ENCODE assay signal across 10 cellular contexts in the genomic region with DNA sequence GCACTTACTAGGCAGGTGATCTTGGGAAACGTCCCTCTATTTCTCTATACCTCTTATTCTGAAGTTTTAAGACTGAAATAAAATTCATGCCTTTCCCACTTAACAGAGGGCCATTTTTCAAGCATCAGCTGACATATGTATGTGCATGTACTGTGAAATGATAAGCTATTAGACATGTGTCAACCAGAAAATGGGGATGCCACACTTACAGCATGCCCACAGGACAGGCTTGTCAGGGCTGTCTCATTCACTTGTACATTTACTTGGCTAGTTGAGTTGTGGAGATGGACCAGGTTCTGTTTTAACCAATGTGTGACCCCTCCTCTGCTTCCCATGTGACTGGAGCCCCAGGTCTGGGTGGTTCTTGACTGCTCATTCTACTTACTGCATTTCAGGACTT.
A peak's percentile ranks its signal among the peaks of the same experiment; 100 is the strongest.
DNase-seq lines count a peak whose midpoint lies in the region; ATAC-seq and TF ChIP-seq lines count a peak whose summit lies in the region.
"Had no signal": no experiment of that assay in that cellular context is flagged by ENCODE, and none has a peak within 500 bp of the region (broad histone marks: within the 10 kb centered on the region; RNA-seq: fewer than 3 reads in every experiment).

No MANE protein-coding gene starts in this region.

- H3K27ac Mint-ChIP-seq in neural progenitor cell, result no peak overlapping the region

- TF ChIP-seq CTCF in DND-41 (IDR thresholded peaks at IDR 0.05; ENCODE audit: borderline replicate concordance, extremely low read depth, low read length, poor library complexity, severe bottlenecking), result no peak
- TF ChIP-seq CTCF in neural progenitor cell (IDR thresholded peaks at IDR 0.05), result no peak

- H3K4me2 ChIP-seq in DND-41 (ENCODE audit: insufficient read depth, low read length), result no peak overlapping the region
- no peak overlapping the region for H3K4me2 ChIP-seq in neural progenitor cell

- H3K36me3 ChIP-seq in DND-41 (ENCODE audit: insufficient read depth, low read length) (peaks cover 38% of the 10 kb centered on the region), muscle layer of duodenum (ENCODE audit: control insufficient read depth in 1 of 2, insufficient read depth in 2 of 2, low read length in 2 of 2) (peaks cover 0 to 16% of the 10 kb centered on the region in 2 donors), neural progenitor cell (no peaks in the 10 kb centered on the region)

- no peak overlapping the region for H2AFZ ChIP-seq in DND-41 (ENCODE audit: low read depth, low read length)
- no peak overlapping the region for H2AFZ ChIP-seq in neural progenitor cell (replicated peaks)

- peaks cover 10% of the 10 kb centered on the region for H3K36me3 Mint-ChIP-seq in neural progenitor cell

- no peak for DNase-seq in DND-41
- DNase-seq in NAMALWA (ENCODE audit: low spot score), result peak; percentile 67
- DNase-seq in NCI-H526 treated with DMSO at 0.1 percent for 48 hours (lab: John Stamatoyannopoulos, UW), result no peak
- no peak for DNase-seq in neural progenitor cell (ENCODE audit: low spot score)
- DNase-seq: activated CD4-positive, alpha-beta T cell treated with anti-CD3 and anti-CD28 coated beads, Interleukin-2, amount 50 U/mL, for 1 hour; endodermal cell had no signal

- H3K79me2 ChIP-seq in DND-41 (ENCODE audit: insufficient read depth, low read length), result peaks cover 96% of the 10 kb centered on the region
- peaks cover 13% of the 10 kb centered on the region for H3K79me2 ChIP-seq in neural progenitor cell (ENCODE audit: low read depth)

- no peaks in the 10 kb centered on the region for H3K9me3 ChIP-seq in DND-41 (ENCODE audit: insufficient read depth, low read length, severe bottlenecking)
- no peaks in the 10 kb centered on the region for H3K9me3 ChIP-seq in muscle layer of duodenum (ENCODE audit: control insufficient read depth in 1 of 2, low read length in 2 of 2)
- H3K9me3 ChIP-seq in neural progenitor cell (ENCODE audit: low read depth), result no peaks in the 10 kb centered on the region

- H3K4me3 ChIP-seq in DND-41 (ENCODE audit: low read depth in 1 of 2, low read length in 2 of 2), result no peak overlapping the region
- H3K4me3 ChIP-seq in muscle layer of duodenum (ENCODE audit: low read depth in 1 of 2, low read length in 2 of 2), result peak overlapping the region in 1 of 2 donors; percentile 59
- H3K4me3 ChIP-seq in neural progenitor cell, result no peak overlapping the region

- H3K4me1 Mint-ChIP-seq in neural progenitor cell, result peaks cover 77% of the 10 kb centered on the region

- H4K20me1 ChIP-seq in DND-41 (ENCODE audit: insufficient read depth, low read length) (peaks cover 64% of the 10 kb centered on the region), neural progenitor cell (ENCODE audit: low read depth) (peaks cover 56% of the 10 kb centered on the region)

- no peaks in the 10 kb centered on the region for H3K9me3 Mint-ChIP-seq in neural progenitor cell
- H3K9me3 Mint-ChIP-seq: endodermal cell had no signal

- ATAC-seq in DND-41 (ENCODE audit: insufficient read depth, low read depth) (no peak), GM21737 (IDR thresholded peaks at IDR 0.05; ENCODE audit: unreplicated experiment) (peak; percentile 8), GM21717 (IDR thresholded peaks at IDR 0.05; ENCODE audit: unreplicated experiment) (no peak), HG02885 (IDR thresholded peaks at IDR 0.05; ENCODE audit: poor library complexity, unreplicated experiment) (no peak)

- H3K27me3 ChIP-seq in DND-41 (ENCODE audit: insufficient read depth, low read length, poor library complexity), result no peaks in the 10 kb centered on the region
- H3K27me3 ChIP-seq in muscle layer of duodenum (ENCODE audit: low read depth, low read length), result no peaks in the 10 kb centered on the region
- no peaks in the 10 kb centered on the region for H3K27me3 ChIP-seq in neural progenitor cell

- H3K4me1 ChIP-seq in DND-41 (ENCODE audit: insufficient read depth, low read length) (peaks cover 40% of the 10 kb centered on the region), muscle layer of duodenum (ENCODE audit: control insufficient read depth in 1 of 2, insufficient read depth in 2 of 2, low read length in 2 of 2) (peaks cover 6 to 43% of the 10 kb centered on the region in 2 donors), neural progenitor cell (peaks cover 60% of the 10 kb centered on the region)

- H3K27ac ChIP-seq in DND-41 (ENCODE audit: low read length) (peak overlapping the region; percentile 57; the same call in 1 of the 2 replicates), muscle layer of duodenum (ENCODE audit: low read length) (peak overlapping the region; percentile 91), neural progenitor cell (no peak overlapping the region)

- no peaks in the 10 kb centered on the region for H3K27me3 Mint-ChIP-seq in neural progenitor cell (ENCODE audit: insufficient read depth, low read depth)

- H3K4me3 Mint-ChIP-seq in neural progenitor cell, result no peak overlapping the region
- H3K4me3 Mint-ChIP-seq: endodermal cell had no signal

- no peak overlapping the region for H3K9ac ChIP-seq in DND-41 (ENCODE audit: low read depth, low read length)
- no peak overlapping the region for H3K9ac ChIP-seq in neural progenitor cell

- H3F3A ChIP-seq in neural progenitor cell (ENCODE audit: low read depth), result peaks cover 8% of the 10 kb centered on the region
